Comparison of ENCODE assay signal across 8 cellular contexts in genomic region chr3:8963137-8963853, GRCh38. TPM values are rescaled to one million over a fixed set of nuclear protein-coding genes. Genes with fewer than 3 reads are reported as not detected.
DNase-seq lines count a peak whose midpoint lies in the region; ATAC-seq, FAIRE-seq and TF ChIP-seq lines count a peak whose summit lies in the region.

Gene RAD18, minus strand, starts transcription at chr3:8963472. Its CDS starts 87 bp downstream, at chr3:8963385.

- peak within 1 kb of the TSS; percentile 93 for H3K27ac Mint-ChIP-seq in activated CD4-positive, alpha-beta T cell treated with anti-CD3 and anti-CD28 coated beads for 36 hours

- H3K36me3 Mint-ChIP-seq in activated CD4-positive, alpha-beta T cell treated with anti-CD3 and anti-CD28 coated beads for 36 hours (ENCODE audit: low read depth), result peaks cover 28% of the 10 kb centered on the region

- FAIRE-seq in GM19239 (lab: Jason Lieb, UNC), result peak; percentile 91

- peak within 1 kb of the TSS; percentile 88 for H3K4me3 ChIP-seq in BE2C (ENCODE audit: low read depth, low read length)

- peaks cover 32% of the 10 kb centered on the region for H3K4me1 Mint-ChIP-seq in activated CD4-positive, alpha-beta T cell treated with anti-CD3 and anti-CD28 coated beads for 36 hours

- H3K4me3 Mint-ChIP-seq in activated CD4-positive, alpha-beta T cell treated with anti-CD3 and anti-CD28 coated beads for 36 hours, result peak within 1 kb of the TSS; percentile 95

- H3K27ac ChIP-seq in cingulate gyrus (ENCODE audit: low read depth, low read length) (peak within 1 kb of the TSS; percentile 82), layer of hippocampus (ENCODE audit: low read depth, low read length) (peak within 1 kb of the TSS; percentile 32)

- CTCF ChIA-PET in activated CD4-positive, alpha-beta T cell treated with anti-CD3 and anti-CD28 coated beads for 36 hours (lab: Charles Lee), result interaction anchor here (0.7 to 1.2 kb wide), 4 partner anchors 18 to 1293 kb away, joined by 3 to 4 read pairs (median 4); no protein-coding TSS in a partner anchor

- H3K4me1 ChIP-seq in BE2C, result no peaks in the 10 kb centered on the region

- intact Hi-C loops in activated CD4-positive, alpha-beta T cell treated with anti-CD3 and anti-CD28 coated beads for 36 hours (cut with DNase I, micrococcal nuclease), result loop anchor here (1.0 to 5.0 kb wide), 9 partner anchors 286 to 1359 kb away; partner anchors contain the start of genes MTMR14 (in 2 of the 2), SETD5 (in 2 of the 2), BRPF1 (in 1 of the 2) and EMC3 (in 1 of the 2)

- H3K9me3 Mint-ChIP-seq in activated CD4-positive, alpha-beta T cell treated with anti-CD3 and anti-CD28 coated beads for 36 hours (ENCODE audit: low read depth), result no peaks in the 10 kb centered on the region

- H3K9me3 ChIP-seq in BE2C, result no peaks in the 10 kb centered on the region

- no peaks in the 10 kb centered on the region for H3K27me3 Mint-ChIP-seq in activated CD4-positive, alpha-beta T cell treated with anti-CD3 and anti-CD28 coated beads for 36 hours

- no peaks in the 10 kb centered on the region for H3K36me3 ChIP-seq in BE2C

- TF ChIP-seq CTCF in BE2C (IDR thresholded peaks at IDR 0.05; ENCODE audit: low read depth, low read length), result no peak

- no peaks in the 10 kb centered on the region for H3K27me3 ChIP-seq in BE2C
- H3K27me3 ChIP-seq in layer of hippocampus (ENCODE audit: control insufficient read depth, insufficient read depth, low read length), result no peaks in the 10 kb centered on the region

- POLR2A ChIA-PET in activated CD4-positive, alpha-beta T cell treated with anti-CD3 and anti-CD28 coated beads for 36 hours (lab: Charles Lee), result interaction anchor here (0.8 kb wide), 1 partner anchor 10 kb away, joined by 3 read pairs; no protein-coding TSS in a partner anchor

- DNase-seq in BE2C, result peak; percentile 86
- peak; percentile 72 for DNase-seq in GM19239 (ENCODE audit: insufficient read length, low spot score)
- DNase-seq in NCI-H524 treated with DMSO at 0.1 percent for 48 hours (lab: John Stamatoyannopoulos, UW), result peak; percentile 62
- peak; percentile 95 for DNase-seq in activated CD4-positive, alpha-beta T cell treated with anti-CD3 and anti-CD28 coated beads for 36 hours
- DNase-seq in stimulated activated CD4-positive, alpha-beta T cell treated with anti-CD3 and anti-CD28 coated beads, Interleukin-1b, Interleukin-23, amount 100 ng/mL, for 24 hours (ENCODE audit: low read depth in 4 of 4, low spot score in 1 of 4), result peak; percentile 83 to 89 (median 87)

- ATAC-seq in HG03442 (IDR thresholded peaks at IDR 0.05; ENCODE audit: unreplicated experiment), result peak; percentile 90
- peak; percentile 94 for ATAC-seq in activated CD4-positive, alpha-beta T cell treated with anti-CD3 and anti-CD28 coated beads for 36 hours

RNA-seq across cellular contexts. Expression of gene RAD18, which starts in this region (rescaled TPM):
- 1.8 TPM for polyA plus RNA-seq in BE2C (2012; ENCODE audit: insufficient read depth, insufficient read length, low read depth)
- total RNA-seq in activated CD4-positive, alpha-beta T cell treated with anti-CD3 and anti-CD28 coated beads for 36 hours, result 10 to 100 TPM; 47.8 to 50.5 TPM

Comparison
In these comparisons a context has a peak if more than half of its experiments do, and no peak if none do; other contexts are left out.
1. Peak in every context shown above with its lines: DNase-seq, ATAC-seq, H3K4me3 ChIP-seq and H3K27ac ChIP-seq.